In genomic region chr12:68959457-68960161, GRCh38 we compare ENCODE assay signal across 1 cellular context.
TF ChIP-seq lines count a peak whose summit lies in the region.

No MANE protein-coding gene starts in this region.

TF ChIP-seq in GM23338, 12 proteins besides CTCF, POLR2A, EP300 and RAD21:
- no peak for TF ChIP-seq ZNF114 (CRISPR knock-in tag; IDR thresholded peaks at IDR 0.05)
- no peak for TF ChIP-seq ZNF462 (CRISPR knock-in tag; IDR thresholded peaks at IDR 0.05)
- TF ChIP-seq, protein P1, sequence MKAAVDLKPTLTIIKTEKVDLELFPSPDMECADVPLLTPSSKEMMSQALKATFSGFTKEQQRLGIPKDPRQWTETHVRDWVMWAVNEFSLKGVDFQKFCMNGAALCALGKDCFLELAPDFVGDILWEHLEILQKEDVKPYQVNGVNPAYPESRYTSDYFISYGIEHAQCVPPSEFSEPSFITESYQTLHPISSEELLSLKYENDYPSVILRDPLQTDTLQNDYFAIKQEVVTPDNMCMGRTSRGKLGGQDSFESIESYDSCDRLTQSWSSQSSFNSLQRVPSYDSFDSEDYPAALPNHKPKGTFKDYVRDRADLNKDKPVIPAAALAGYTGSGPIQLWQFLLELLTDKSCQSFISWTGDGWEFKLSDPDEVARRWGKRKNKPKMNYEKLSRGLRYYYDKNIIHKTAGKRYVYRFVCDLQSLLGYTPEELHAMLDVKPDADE (IDR thresholded peaks at IDR 0.05): no peak
- no peak for TF ChIP-seq EZH2phosphoT487 (IDR thresholded peaks at IDR 0.05; ENCODE audit: unreplicated experiment)
- no peak for TF ChIP-seq JUNB (IDR thresholded peaks at IDR 0.05; ENCODE audit: unreplicated experiment)
- TF ChIP-seq EZH2 (IDR thresholded peaks at IDR 0.05; ENCODE audit: low read depth, unreplicated experiment): no peak
- no peak for TF ChIP-seq STAT1 (IDR thresholded peaks at IDR 0.05; ENCODE audit: unreplicated experiment)
- TF ChIP-seq POLR2AphosphoS5 (IDR thresholded peaks at IDR 0.05; ENCODE audit: low read depth): no peak
- TF ChIP-seq CREB1 (CRISPR knock-in tag; IDR thresholded peaks at IDR 0.05; ENCODE audit: low read depth): no peak
- no peak for TF ChIP-seq NANOG (IDR thresholded peaks at IDR 0.05; ENCODE audit: borderline replicate concordance)
- no peak for TF ChIP-seq ZNF331 (CRISPR knock-in tag; IDR thresholded peaks at IDR 0.05; ENCODE audit: low read depth)
